19 cellular contexts compared by ENCODE assay signal in the genomic region with DNA sequence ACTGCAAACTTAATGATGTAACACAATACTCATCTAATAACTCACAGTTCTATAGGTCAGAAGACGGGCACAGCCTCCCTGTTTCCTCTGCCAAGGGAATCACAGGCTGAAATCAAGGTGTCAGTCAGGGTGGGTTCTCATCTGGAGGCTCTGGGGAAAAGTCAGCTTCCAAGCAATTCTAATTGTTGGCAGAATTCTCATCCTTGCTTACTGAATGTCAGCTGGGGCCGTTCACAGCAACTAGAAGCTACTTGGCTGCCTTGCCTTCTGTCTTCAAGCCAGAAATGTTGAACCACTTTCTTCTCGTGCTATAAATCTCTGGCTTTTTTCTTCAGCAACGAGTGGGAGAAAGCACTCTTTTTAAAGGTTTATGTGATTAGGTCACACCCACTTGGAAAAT.
DNase-seq lines count a peak whose midpoint lies in the region; ATAC-seq and TF ChIP-seq lines count a peak whose summit lies in the region.
"Had no signal": no experiment of that assay in that cellular context is flagged by ENCODE, and none has a peak within 500 bp of the region (broad histone marks: within the 10 kb centered on the region; RNA-seq: fewer than 3 reads in every experiment).

No MANE protein-coding gene starts in this region.

- H3K4me1 ChIP-seq in muscle layer of colon (ENCODE audit: insufficient read depth, low read length): peaks cover 15% of the 10 kb centered on the region
- peaks cover 6% of the 10 kb centered on the region for H3K4me1 ChIP-seq in suprapubic skin
- H3K4me1 ChIP-seq: BE2C had no signal

- H3K4me3 ChIP-seq in muscle layer of colon (ENCODE audit: low read depth in 1 of 2, low read length in 2 of 2): no peak overlapping the region
- H3K4me3 ChIP-seq in suprapubic skin: no peak overlapping the region
- H3K4me3 ChIP-seq: GM23338, SJCRH30 had no signal

- TF ChIP-seq EP300 in suprapubic skin (IDR thresholded peaks at IDR 0.05): no peak

- peak overlapping the region; percentile 14 for H3K27ac ChIP-seq in muscle layer of colon (ENCODE audit: low read depth, low read length)
- peak overlapping the region; percentile 30 for H3K27ac ChIP-seq in suprapubic skin
- H3K27ac ChIP-seq: HL-60, RWPE1, SJCRH30 had no signal

- no peak for TF ChIP-seq POLR2A in suprapubic skin (IDR thresholded peaks at IDR 0.05)

- TF ChIP-seq CTCF in suprapubic skin (IDR thresholded peaks at IDR 0.05): no peak

- H3K9ac ChIP-seq in muscle layer of colon (ENCODE audit: low read length): no peak overlapping the region

- H3K36me3 ChIP-seq in muscle layer of colon (ENCODE audit: insufficient read depth, low read length): no peaks in the 10 kb centered on the region
- no peaks in the 10 kb centered on the region for H3K36me3 ChIP-seq in suprapubic skin
- H3K36me3 ChIP-seq: BE2C, SJCRH30 had no signal

- no peak for ATAC-seq in GM18870 (IDR thresholded peaks at IDR 0.05; ENCODE audit: unreplicated experiment)
- ATAC-seq: GM23338 had no signal

- DNase-seq in NCI-H2171 (lab: John Stamatoyannopoulos, UW) (peak; percentile 28), astrocyte of the hippocampus (ENCODE audit: low read depth, low spot score) (peak; percentile 4), suprapubic skin (ENCODE audit: low spot score in 2 of 2) (no peak), NCI-H2029 (lab: John Stamatoyannopoulos, UW) (no peak), NCI-H774 (lab: John Stamatoyannopoulos, UW) (no peak)
- DNase-seq: ACHN; BE2C; CD4-positive, alpha-beta memory T cell; DND-41; GF-D8; NCI-H1436 treated with DMSO at 0.1 percent for 48 hours; NCI-H2081 treated with DMSO at 0.1 percent for 48 hours; NCI-H510A; SJCRH30 had no signal

- 22% methylated on average over 4 of the region's 4 CpGs for WGBS in suprapubic skin

- no peaks in the 10 kb centered on the region for H3K9me3 ChIP-seq in muscle layer of colon (ENCODE audit: low read length)
- no peaks in the 10 kb centered on the region for H3K9me3 ChIP-seq in suprapubic skin
- H3K9me3 ChIP-seq: BE2C, SJCRH30 had no signal

- H3K27me3 ChIP-seq in muscle layer of colon (ENCODE audit: control insufficient read depth in 1 of 2, insufficient read depth in 2 of 2, low read length in 2 of 2): no peaks in the 10 kb centered on the region
- no peaks in the 10 kb centered on the region for H3K27me3 ChIP-seq in suprapubic skin
- H3K27me3 ChIP-seq: BE2C, SJCRH30 had no signal

Comparison
In these comparisons a context has a peak if more than half of its experiments do, and no peak if none do; other contexts are left out.
1. DNase-seq: peak in NCI-H2171 (single experiment) and astrocyte of the hippocampus (single experiment); none in suprapubic skin (0 of 2), NCI-H2029 (single experiment) and NCI-H774 (single experiment).